In genomic region chr1:28518745-28519341, GRCh38 we compare ENCODE assay signal across 8 cellular contexts. TPM values are rescaled to one million over a fixed set of nuclear protein-coding genes. Genes with fewer than 3 reads are reported as not detected.
DNase-seq lines count a peak whose midpoint lies in the region; ATAC-seq, FAIRE-seq and TF ChIP-seq lines count a peak whose summit lies in the region.

No MANE protein-coding gene starts in this region.

- ATAC-seq in GM21367 (IDR thresholded peaks at IDR 0.05; ENCODE audit: unreplicated experiment): peak; percentile 11
- ATAC-seq in K562: peak; percentile 6
- no peak for ATAC-seq in HG02870 (IDR thresholded peaks at IDR 0.05; ENCODE audit: unreplicated experiment)

- no peak overlapping the region for H2BK12ac ChIP-seq in mesenchymal stem cell (ENCODE audit: low read length in 2 of 2)

- FAIRE-seq in K562 (lab: Jason Lieb, UNC): peak; percentile 72

- peaks cover 11% of the 10 kb centered on the region for H3F3A ChIP-seq in OCI-LY1 (ENCODE audit: insufficient read depth, low read length)

- H3K14ac ChIP-seq in mesenchymal stem cell (ENCODE audit: low read length in 2 of 2): peak overlapping the region in 1 of 2 experiments; percentile 96

- H3K18ac ChIP-seq in mesenchymal stem cell (ENCODE audit: low read depth in 1 of 2, low read length in 2 of 2): peak overlapping the region; percentile 38

- POLR2A ChIA-PET in K562 (lab: Yijun Ruan, JAX): interaction anchor here (0.7 to 9.8 kb wide), 11 partner anchors 9 to 371 kb away, joined by 3 to 123 read pairs (median 3); partner anchors contain the start of genes RCC1 and RNU11

- TF ChIP-seq CTCF in OCI-LY1 (IDR thresholded peaks at IDR 0.05; ENCODE audit: low read length) (no peak), K562 (IDR thresholded peaks at IDR 0.05 in 2 of 3, conservative IDR thresholded peaks at IDR 0.05 in 1 of 3; ENCODE audit: insufficient read depth in 2 of 3, low read depth in 1 of 3, low read length in 3 of 3) (no peak), tibial artery (IDR thresholded peaks at IDR 0.05) (no peak)

- no peaks in the 10 kb centered on the region for H4K20me1 ChIP-seq in OCI-LY1 (ENCODE audit: insufficient read depth, low read length)
- H4K20me1 ChIP-seq in K562 (replicated peaks; ENCODE audit: control insufficient read depth, insufficient read depth, low read length): peaks cover 31% of the 10 kb centered on the region

- in situ Hi-C loops in K562 (cut with MboI): loop anchor here (5.0 kb wide), 1 partner anchor 83 kb away; no protein-coding TSS in a partner anchor

- H3K4me1 ChIP-seq in OCI-LY1 (ENCODE audit: insufficient read depth, low read length, severe bottlenecking): peaks cover 47% of the 10 kb centered on the region
- H3K4me1 ChIP-seq in K562 (replicated peaks in 1 of 2; ENCODE audit: control insufficient read depth in 2 of 2, insufficient read depth in 2 of 2, low read length in 2 of 2): peaks cover 46 to 47% of the 10 kb centered on the region in 2 experiments
- H3K4me1 ChIP-seq in mesenchymal stem cell (ENCODE audit: control insufficient read depth, insufficient read depth, low read depth, low read length): peaks cover 18% of the 10 kb centered on the region
- peaks cover 0 to 18% (median 14%) of the 10 kb centered on the region in 4 donors for H3K4me1 ChIP-seq in tibial artery

- H3K27me3 ChIP-seq in OCI-LY1 (ENCODE audit: insufficient read depth, low read length): no peaks in the 10 kb centered on the region
- no peaks in the 10 kb centered on the region for H3K27me3 ChIP-seq in K562 (ENCODE audit: control insufficient read depth in 2 of 2, insufficient read depth in 2 of 2, low read length in 2 of 2)
- no peaks in the 10 kb centered on the region for H3K27me3 ChIP-seq in mesenchymal stem cell (ENCODE audit: control insufficient read depth in 1 of 2, insufficient read depth in 1 of 2, low read length in 2 of 2)
- no peaks in the 10 kb centered on the region for H3K27me3 ChIP-seq in tibial artery

- peak overlapping the region; percentile 67 for H2BK15ac ChIP-seq in mesenchymal stem cell (ENCODE audit: low read depth, poor library complexity, severe bottlenecking)

- no peak overlapping the region for H2AFZ ChIP-seq in OCI-LY1 (ENCODE audit: low read length)
- H2AFZ ChIP-seq in K562 (ENCODE audit: low read depth, low read length): peak overlapping the region; percentile 93
- peak overlapping the region; percentile 53 for H2AFZ ChIP-seq in mesenchymal stem cell (ENCODE audit: low read depth, low read length)

- CTCF ChIA-PET in K562 (lab: Yijun Ruan, JAX; ENCODE audit: low intra/inter-chr PET ratio): interaction anchor here (0.6 to 4.6 kb wide), 5 partner anchors 63 to 359 kb away, joined by 3 to 56 read pairs (median 4); no protein-coding TSS in a partner anchor

- no peaks in the 10 kb centered on the region for H3K9me2 ChIP-seq in OCI-LY1 (ENCODE audit: low read depth, low read length)

- intact Hi-C loops in K562 (cut with micrococcal nuclease): loop anchor here (1.0 to 5.0 kb wide), 9 partner anchors 34 to 1027 kb away; partner anchors contain the start of genes PHACTR4, RNU11, TRNAU1AP and WASF2
- intact Hi-C loops in tibial artery (cut with DNase I; ENCODE audit: low total_unique reads): loop anchor here (5.0 kb wide), 1 partner anchor 33 kb away; the partner anchor contains the start of gene TRNAU1AP

- H3K23ac ChIP-seq in mesenchymal stem cell (ENCODE audit: low read length in 2 of 2): peak overlapping the region in 1 of 2 experiments; percentile 94

- H2BK5ac ChIP-seq in mesenchymal stem cell (ENCODE audit: low read depth, low read length, poor library complexity, severe bottlenecking): no peak overlapping the region

- no peak overlapping the region for H4K8ac ChIP-seq in mesenchymal stem cell (ENCODE audit: low read length)

- H2AK5ac ChIP-seq in mesenchymal stem cell (ENCODE audit: low read length, severe bottlenecking): no peak overlapping the region

- H3K4me3 ChIP-seq in OCI-LY1 (ENCODE audit: low read depth, low read length, poor library complexity, severe bottlenecking): peak overlapping the region; percentile 74
- H3K4me3 ChIP-seq in K562: peak overlapping the region; percentile 74
- peak overlapping the region; percentile 89 to 92 for H3K4me3 ChIP-seq in mesenchymal stem cell (ENCODE audit: insufficient read depth in 1 of 2, low read depth in 1 of 2, low read length in 2 of 2)
- H3K4me3 ChIP-seq in tibial artery: peak overlapping the region; percentile 60 to 70

- under 1% methylated on average over 21 of the region's 21 CpGs for WGBS in K562 (ENCODE audit: insufficient coverage, low coverage, missing lambda C conversion rate)
- WGBS in mesenchymal stem cell: 11% methylated on average over 20 of the region's 21 CpGs

- peaks cover 5% of the 10 kb centered on the region for H3K9me1 ChIP-seq in K562 (ENCODE audit: control insufficient read depth, insufficient read depth, low read length)

- H3K36me3 ChIP-seq in OCI-LY1 (ENCODE audit: insufficient read depth, low read length) (peaks cover 36% of the 10 kb centered on the region), K562 (ENCODE audit: control insufficient read depth, insufficient read depth, low read length) (peaks cover 34% of the 10 kb centered on the region; the same call in 2 of the 3 replicates), mesenchymal stem cell (ENCODE audit: control insufficient read depth in 1 of 2, insufficient read depth in 2 of 2, low read depth in 1 of 2, low read length in 2 of 2) (peaks cover 2 to 3% of the 10 kb centered on the region in 2 experiments), tibial artery (peaks cover 5 to 20% (median 19%) of the 10 kb centered on the region in 3 donors)

- TF ChIP-seq EP300 in K562 (IDR thresholded peaks at IDR 0.05; ENCODE audit: low read length): no peak

- peaks cover 18% of the 10 kb centered on the region for H3K79me1 ChIP-seq in mesenchymal stem cell (replicated peaks; ENCODE audit: low read length, poor library complexity, severe bottlenecking)

- H3K9me3 ChIP-seq in OCI-LY1 (ENCODE audit: low read length): no peaks in the 10 kb centered on the region
- no peaks in the 10 kb centered on the region for H3K9me3 ChIP-seq in K562 (replicated peaks; ENCODE audit: control insufficient read depth, insufficient read depth, low read depth, low read length)
- no peaks in the 10 kb centered on the region for H3K9me3 ChIP-seq in mesenchymal stem cell (ENCODE audit: control insufficient read depth, low read length)
- no peaks in the 10 kb centered on the region for H3K9me3 ChIP-seq in tibial artery

- BruUV-seq in K562 (replicated peaks; lab: Mats Ljungman, UMichigan): TSS peak; percentile 36

- H3K4me2 ChIP-seq in OCI-LY1 (ENCODE audit: low read length) (peak overlapping the region; percentile 98), K562 (ENCODE audit: insufficient read depth, low read length) (peak overlapping the region; percentile 99), mesenchymal stem cell (ENCODE audit: low read length, poor library complexity, severe bottlenecking) (peak overlapping the region; percentile 86)

- H3K9ac ChIP-seq in OCI-LY1 (ENCODE audit: low read length): peak overlapping the region; percentile 86
- H3K9ac ChIP-seq in K562 (ENCODE audit: insufficient read depth in 1 of 2, low read depth in 2 of 2, low read length in 2 of 2): peak overlapping the region; percentile 93 to 98
- H3K9ac ChIP-seq in mesenchymal stem cell (ENCODE audit: low read length): peak overlapping the region; percentile 86

- H4K91ac ChIP-seq in mesenchymal stem cell (ENCODE audit: low read length): peak overlapping the region; percentile 18

- H3K4ac ChIP-seq in mesenchymal stem cell (ENCODE audit: low read depth in 1 of 2, low read length in 2 of 2): no peak overlapping the region

- H3K27ac ChIP-seq in OCI-LY1 (ENCODE audit: low read depth, low read length, poor library complexity, severe bottlenecking) (peak overlapping the region; percentile 71), K562 (ENCODE audit: extremely low read depth, low read depth, low read length) (peak overlapping the region; percentile 99), mesenchymal stem cell (ENCODE audit: low read length, poor library complexity, severe bottlenecking) (no peak overlapping the region), tibial artery (peak overlapping the region; percentile 58 to 62)

- TF ChIP-seq RAD21 in K562 (CRISPR knock-in tag; conservative IDR thresholded peaks at IDR 0.05 in 1 of 2, IDR thresholded peaks at IDR 0.05 in 1 of 2): no peak

- no peak overlapping the region for H2BK120ac ChIP-seq in mesenchymal stem cell (ENCODE audit: low read depth, low read length)

- peaks cover 50% of the 10 kb centered on the region for H3K79me2 ChIP-seq in OCI-LY1 (ENCODE audit: insufficient read depth, low read length)
- peaks cover 56% of the 10 kb centered on the region for H3K79me2 ChIP-seq in K562 (ENCODE audit: control insufficient read depth, insufficient read depth, low read length)

- DNase-seq in CD1c-positive myeloid dendritic cell (ENCODE audit: extremely low spot score) (peak; percentile 57), K562 (ENCODE audit: extremely low read depth in 1 of 4, low spot score in 3 of 4) (peak; percentile 48 to 78 (median 62)), mesenchymal stem cell (peak; percentile 36), tibial artery (no peak), NCI-H524 (lab: John Stamatoyannopoulos, UW) (no peak)

- TF ChIP-seq POLR2A in K562 (conservative IDR thresholded peaks at IDR 0.05): peak; percentile 82

RNA-seq across cellular contexts. Expression of gene RCC1, which starts 13.0 kb away (rescaled TPM):
- total RNA-seq in K562 (2011; cell fraction: chromatin; rRNA removed; ENCODE audit: low replicate concordance): 64.6 and 140 TPM in 2 replicates
- 103 and 112 TPM in 2 replicates for total RNA-seq in K562 (2011; cell fraction: nucleolus; rRNA removed)
- total RNA-seq in K562 (2011; cell fraction: nucleoplasm; rRNA removed): 79.6 and 82.3 TPM in 2 replicates
- total RNA-seq in K562 (2014; rRNA removed) (106 and 126 TPM in 2 replicates), K562 (2014; rRNA removed; fragmentation: Illumina TruSeq; extraction: Trizol) (96.5 and 107 TPM in 2 replicates), K562 (2015; rRNA removed; fragmentation: Illumina TruSeq; extraction: Trizol) (134 and 139 TPM in 2 replicates), K562 (2021) (126 and 149 TPM in 2 replicates)
- polyA plus RNA-seq in K562 (2011; rRNA removed) (93.5 and 118 TPM in 2 replicates), K562 (2014; fragmentation: Illumina TruSeq; extraction: Trizol) (187 and 202 TPM in 2 replicates), K562 (2014; fragmentation: Nextera tagmentation; extraction: Ambion mirVana) (10 to 100 TPM; 16.4 to 28.1 TPM), K562 (2014; rRNA removed) (142 TPM in 2 replicates)
- 87.8 and 89.2 TPM in 2 replicates for polyA plus RNA-seq in K562 (2011; cell fraction: cytosol; rRNA removed)
- 78.2 and 92.8 TPM in 2 replicates for polyA plus RNA-seq in K562 (2011; cell fraction: nucleus; rRNA removed)
- 94.3 and 129 TPM in 2 replicates for polyA plus RNA-seq in K562 (2012)
- polyA minus RNA-seq in K562 (2011; rRNA and poly(A)+ RNA removed): 102 and 113 TPM in 2 replicates
- 61.3 and 61.4 TPM in 2 replicates for polyA minus RNA-seq in K562 (2011; cell fraction: cytosol; rRNA and poly(A)+ RNA removed)
- 26.4 and 52.8 TPM in 2 replicates for polyA minus RNA-seq in K562 (2011; cell fraction: nucleus; rRNA and poly(A)+ RNA removed)
- polyA plus RNA-seq in mesenchymal stem cell (2013, experiment 1 of 2): 13.0 TPM
- polyA plus RNA-seq in mesenchymal stem cell (2013, experiment 2 of 2): 13.9 TPM

RNA-seq across cellular contexts. Expression of gene TRNAU1AP, which starts 34.0 kb away (rescaled TPM):
- total RNA-seq in K562 (2011; cell fraction: chromatin; rRNA removed; ENCODE audit: low replicate concordance): 106 and 133 TPM in 2 replicates
- total RNA-seq in K562 (2011; cell fraction: nucleolus; rRNA removed): 72.0 and 74.4 TPM in 2 replicates
- total RNA-seq in K562 (2011; cell fraction: nucleoplasm; rRNA removed): 84.0 and 108 TPM in 2 replicates
- 34.9 and 35.1 TPM in 2 replicates for total RNA-seq in K562 (2014; rRNA removed)
- 46.3 and 56.8 TPM in 2 replicates for total RNA-seq in K562 (2014; rRNA removed; fragmentation: Illumina TruSeq; extraction: Trizol)
- 30.4 and 36.0 TPM in 2 replicates for total RNA-seq in K562 (2015; rRNA removed; fragmentation: Illumina TruSeq; extraction: Trizol)
- total RNA-seq in K562 (2021): 47.9 and 48.8 TPM in 2 replicates
- 55.3 and 66.7 TPM in 2 replicates for polyA plus RNA-seq in K562 (2011; rRNA removed)
- 40.1 and 42.6 TPM in 2 replicates for polyA plus RNA-seq in K562 (2011; cell fraction: cytosol; rRNA removed)
- polyA plus RNA-seq in K562 (2011; cell fraction: nucleus; rRNA removed): 59.0 and 59.1 TPM in 2 replicates
- 54.5 and 69.7 TPM in 2 replicates for polyA plus RNA-seq in K562 (2012)
- 43.9 and 46.0 TPM in 2 replicates for polyA plus RNA-seq in K562 (2014; fragmentation: Illumina TruSeq; extraction: Trizol)
- 100 to 1,000 TPM in 1 of 2 experiments, 10 to 100 TPM in 1; 99.0 to 110 TPM for polyA plus RNA-seq in K562 (2014; fragmentation: Nextera tagmentation; extraction: Ambion mirVana)
- 38.0 and 41.8 TPM in 2 replicates for polyA plus RNA-seq in K562 (2014; rRNA removed)
- 33.9 and 37.3 TPM in 2 replicates for polyA minus RNA-seq in K562 (2011; rRNA and poly(A)+ RNA removed)
- 9.9 and 14.7 TPM in 2 replicates for polyA minus RNA-seq in K562 (2011; cell fraction: cytosol; rRNA and poly(A)+ RNA removed)
- polyA minus RNA-seq in K562 (2011; cell fraction: nucleus; rRNA and poly(A)+ RNA removed): 14.0 and 30.0 TPM in 2 replicates
- 18.3 TPM for polyA plus RNA-seq in mesenchymal stem cell (2013, experiment 1 of 2)
- 16.2 TPM for polyA plus RNA-seq in mesenchymal stem cell (2013, experiment 2 of 2)

Comparison
In these comparisons a context has a peak if more than half of its experiments do, and no peak if none do; other contexts are left out.
1. DNase-seq: peak in CD1c-positive myeloid dendritic cell (single experiment), K562 (4 of 4) and mesenchymal stem cell (single experiment); none in tibial artery (0 of 2) and NCI-H524 (0 of 2).
2. Peak in every context shown above with its lines, with median percentiles within 50 percentile points of each other: H3K4me2 ChIP-seq, H3K4me3 ChIP-seq and H3K9ac ChIP-seq.